ENCODE assay signal across 8 cellular contexts in genomic region chr4:184824776-184825393, GRCh38. TPM values are rescaled to one million over a fixed set of nuclear protein-coding genes. Genes with fewer than 3 reads are reported as not detected.
A peak's percentile ranks its signal among the peaks of the same experiment; 100 is the strongest.
DNase-seq lines count a peak whose midpoint lies in the region; ATAC-seq and TF ChIP-seq lines count a peak whose summit lies in the region.

No MANE protein-coding gene starts in this region.

- intact Hi-C loops in sigmoid colon (cut with DNase I), result loop anchor here (5.0 to 10.0 kb wide), 3 partner anchors 78 to 380 kb away; partner anchors contain the start of genes CFAP97 and SNX25

- no peaks in the 10 kb centered on the region for H3K9me3 ChIP-seq in sigmoid colon

- peak; percentile 10 to 13 for DNase-seq in activated CD4-positive, alpha-beta T cell treated with anti-CD3 and anti-CD28 coated beads, Interleukin-2, amount 50 U/mL, for 24 hours (ENCODE audit: low read depth in 1 of 2, low spot score in 1 of 2)
- DNase-seq in foreskin fibroblast (no peak), sigmoid colon (no peak), NCI-H526 treated with DMSO at 0.1 percent for 48 hours (lab: John Stamatoyannopoulos, UW) (no peak)

- 7 to 23% methylated on average over 18 of the region's 18 CpGs for WGBS in sigmoid colon, 2 donors

- no peak for TF ChIP-seq POLR2A in sigmoid colon (IDR thresholded peaks at IDR 0.05)

- H3K36me3 ChIP-seq in ACC112 (ENCODE audit: insufficient read depth, low read length) (no peaks in the 10 kb centered on the region), sigmoid colon (no peaks in the 10 kb centered on the region)

- peaks cover 47% of the 10 kb centered on the region for H3K79me2 ChIP-seq in ACC112 (ENCODE audit: control insufficient read depth, insufficient read depth, low read length, unreplicated experiment)

- H3K27ac ChIP-seq in ACC112 (ENCODE audit: low read depth, low read length) (peak overlapping the region; percentile 12; the same call in 1 of the 2 replicates), sigmoid colon (peak overlapping the region; percentile 67 to 91 (median 84))

- H3K4me1 ChIP-seq in ACC112 (ENCODE audit: control insufficient read depth, insufficient read depth, low read length, unreplicated experiment), result peaks cover 8% of the 10 kb centered on the region
- H3K4me1 ChIP-seq in sigmoid colon, result peaks cover 0 to 22% (median 10%) of the 10 kb centered on the region in 4 donors

- peak overlapping the region; percentile 87 for H3K4me3 ChIP-seq in ACC112 (ENCODE audit: low read depth, low read length)
- peak overlapping the region; percentile 71 to 72 for H3K4me3 ChIP-seq in foreskin fibroblast (ENCODE audit: low read depth in 1 of 2, low read length in 2 of 2)
- H3K4me3 ChIP-seq in sigmoid colon, result peak overlapping the region; percentile 33 to 88 (median 65)

- H2AFZ ChIP-seq in ACC112 (ENCODE audit: low read length, unreplicated experiment), result peak overlapping the region; percentile 76

- H3K27me3 ChIP-seq in ACC112 (ENCODE audit: insufficient read depth, low read length) (no peaks in the 10 kb centered on the region), sigmoid colon (no peaks in the 10 kb centered on the region)

- TF ChIP-seq EP300 in sigmoid colon (IDR thresholded peaks at IDR 0.05), result no peak

- TF ChIP-seq CTCF in foreskin fibroblast (IDR thresholded peaks at IDR 0.05; ENCODE audit: low read depth, low read length) (no peak), sigmoid colon (IDR thresholded peaks at IDR 0.05) (no peak)

- ATAC-seq in GM18909 (IDR thresholded peaks at IDR 0.05; ENCODE audit: poor library complexity, unreplicated experiment), result peak; percentile 14
- ATAC-seq in HG03432 (IDR thresholded peaks at IDR 0.05; ENCODE audit: unreplicated experiment), result peak; percentile 10
- no peak for ATAC-seq in HG02642 (IDR thresholded peaks at IDR 0.05; ENCODE audit: poor library complexity, unreplicated experiment)

RNA-seq across cellular contexts. Expression of gene ACSL1, which starts 0.9 kb away (rescaled TPM):
- total RNA-seq in sigmoid colon, result 100 to 1,000 TPM in 2 of 4 donors, 10 to 100 TPM in 2; 37.8 to 118 (median 72.3) TPM
- polyA plus RNA-seq in sigmoid colon, result 100 to 1,000 TPM in 1 of 3 donors, 10 to 100 TPM in 2; 31.7 to 121 (median 57.1) TPM

Comparison
In these comparisons a context has a peak if more than half of its experiments do, and no peak if none do; other contexts are left out.
1. DNase-seq: peak in activated CD4-positive, alpha-beta T cell treated with anti-CD3 and anti-CD28 coated beads, Interleukin-2, amount 50 U/mL, for 24 hours (2 of 2); none in foreskin fibroblast (0 of 2), sigmoid colon (single experiment) and NCI-H526 treated with DMSO at 0.1 percent for 48 hours (single experiment).
2. Peak in every context shown above with its lines, with median percentiles within 50 percentile points of each other: H3K4me3 ChIP-seq.